ENCODE assay signal across 8 cellular contexts in genomic region chr2:190533175-190533967, GRCh38. TPM values are rescaled to one million over a fixed set of nuclear protein-coding genes. Genes with fewer than 3 reads are reported as not detected.
DNase-seq lines count a peak whose midpoint lies in the region; ATAC-seq and TF ChIP-seq lines count a peak whose summit lies in the region.

No MANE protein-coding gene starts in this region.

- no peak for TF ChIP-seq EP300 in gastroesophageal sphincter (IDR thresholded peaks at IDR 0.05)

- H3K27me3 Mint-ChIP-seq in activated CD4-positive, alpha-beta T cell treated with anti-CD3 and anti-CD28 coated beads, Interleukin-2, amount 10 ng/mL, durations not matched to agents 7 days and 5 days: no peaks in the 10 kb centered on the region

- H3K9me3 Mint-ChIP-seq in activated CD4-positive, alpha-beta T cell treated with anti-CD3 and anti-CD28 coated beads, Interleukin-2, amount 10 ng/mL, durations not matched to agents 7 days and 5 days: peaks cover 15% of the 10 kb centered on the region

- POLR2A ChIA-PET in activated CD4-positive, alpha-beta T cell treated with anti-CD3 and anti-CD28 coated beads, Interleukin-2, amount 10 ng/mL, durations not matched to agents 7 days and 5 days (lab: Charles Lee): no interaction called here

- H3K36me3 Mint-ChIP-seq in activated CD4-positive, alpha-beta T cell treated with anti-CD3 and anti-CD28 coated beads, Interleukin-2, amount 10 ng/mL, durations not matched to agents 7 days and 5 days (ENCODE audit: low read depth): peaks cover 37% of the 10 kb centered on the region

- TF ChIP-seq CTCF in WI38 (IDR thresholded peaks at IDR 0.05; ENCODE audit: low read depth, low read length) (no peak), gastroesophageal sphincter (IDR thresholded peaks at IDR 0.05) (no peak), spleen (IDR thresholded peaks at IDR 0.05 in 8 of 11, conservative IDR thresholded peaks at IDR 0.05 in 3 of 11) (no peak)

- intact Hi-C loops in spleen (cut with DNase I; ENCODE audit: low total_unique reads): loop anchor here (10.0 kb wide), 1 partner anchor 111 kb away; the partner anchor contains the start of gene NAB1

- ATAC-seq in gastroesophageal sphincter (peak; percentile 3), HG02798 (IDR thresholded peaks at IDR 0.05; ENCODE audit: poor library complexity, unreplicated experiment) (no peak)

- TF ChIP-seq POLR2A in gastroesophageal sphincter (IDR thresholded peaks at IDR 0.05): no peak
- TF ChIP-seq POLR2A in spleen (IDR thresholded peaks at IDR 0.05): no peak

- H3K36me3 ChIP-seq in gastroesophageal sphincter (no peaks in the 10 kb centered on the region), spleen (no peaks in the 10 kb centered on the region)

- 58 to 67% methylated on average over 4 to 7 of the region's 10 CpGs for WGBS in gastroesophageal sphincter (ENCODE audit: low coverage in 1 of 2), 2 donors
- WGBS in spleen, 5 donors: 39 to 63% (median 51%) methylated on average over 10 of the region's 10 CpGs

- H3K9me3 ChIP-seq in gastroesophageal sphincter (peaks cover 0 to 13% (median 0%) of the 10 kb centered on the region in 3 donors), spleen (peaks cover 0 to 21% (median 17%) of the 10 kb centered on the region in 8 donors)

- peak overlapping the region; percentile 100 for H3K27ac Mint-ChIP-seq in activated CD4-positive, alpha-beta T cell treated with anti-CD3 and anti-CD28 coated beads, Interleukin-2, amount 10 ng/mL, durations not matched to agents 7 days and 5 days

- H3K27ac ChIP-seq in gastroesophageal sphincter (peak overlapping the region; percentile 87 to 95 (median 94)), spleen (peak overlapping the region; percentile 93 to 98 (median 98))

- peaks cover 0 to 42% (median 3%) of the 10 kb centered on the region in 3 donors for H3K4me1 ChIP-seq in gastroesophageal sphincter
- peaks cover 3 to 75% (median 37%) of the 10 kb centered on the region in 6 donors for H3K4me1 ChIP-seq in spleen

- H3K4me3 Mint-ChIP-seq in activated CD4-positive, alpha-beta T cell treated with anti-CD3 and anti-CD28 coated beads, Interleukin-2, amount 10 ng/mL, durations not matched to agents 7 days and 5 days: peak overlapping the region; percentile 94

- H3K27me3 ChIP-seq in gastroesophageal sphincter: no peaks in the 10 kb centered on the region
- H3K27me3 ChIP-seq in spleen (replicated peaks in 1 of 7): no peaks in the 10 kb centered on the region

- peaks cover 68% of the 10 kb centered on the region for H3K4me1 Mint-ChIP-seq in activated CD4-positive, alpha-beta T cell treated with anti-CD3 and anti-CD28 coated beads, Interleukin-2, amount 10 ng/mL, durations not matched to agents 7 days and 5 days

- peak; percentile 16 for DNase-seq in activated CD4-positive, alpha-beta T cell treated with anti-CD3 and anti-CD28 coated beads, Interleukin-2, amount 10 ng/mL, durations not matched to agents 7 days and 5 days
- no peak for DNase-seq in activated CD4-positive, alpha-beta T cell treated with anti-CD3 and anti-CD28 coated beads for 48 hours
- DNase-seq in spleen (no peak), NCI-H1436 treated with DMSO at 0.1 percent for 48 hours (lab: John Stamatoyannopoulos, UW) (no peak), NCI-H1930 (lab: John Stamatoyannopoulos, UW) (no peak)

- CTCF ChIA-PET in activated CD4-positive, alpha-beta T cell treated with anti-CD3 and anti-CD28 coated beads, Interleukin-2, amount 10 ng/mL, durations not matched to agents 7 days and 5 days (lab: Charles Lee): interaction anchor here (0.9 to 1.1 kb wide), 5 partner anchors 18 to 317 kb away, joined by 3 to 4 read pairs (median 3); no protein-coding TSS in a partner anchor

- H3K4me3 ChIP-seq in WI38 (ENCODE audit: low read depth, low read length) (peak overlapping the region; percentile 69), gastroesophageal sphincter (peak overlapping the region; percentile 73 to 80), spleen (peak overlapping the region; percentile 61 to 82 (median 74))

RNA-seq across cellular contexts. Expression of gene NEMP2, which starts 1.2 kb away (rescaled TPM):
- 10 to 100 TPM; 22.8 to 23.5 TPM for total RNA-seq in activated CD4-positive, alpha-beta T cell treated with anti-CD3 and anti-CD28 coated beads, Interleukin-2, amount 10 ng/mL, durations not matched to agents 7 days and 5 days
- total RNA-seq in gastroesophageal sphincter (1 to 10 TPM in 3 of 4 donors, under 1 TPM in 1; 0.94 to 5.3 (median 3.5) TPM), spleen (10 to 100 TPM in 6 of 7 donors, 1 to 10 TPM in 1; 7.7 to 19.2 (median 12.8) TPM)
- 1 to 10 TPM in 2 of 3 donors, under 1 TPM in 1; 0.89 to 1.8 (median 1.4) TPM for polyA plus RNA-seq in spleen
